In genomic region chr19:31149306-31149975, GRCh38 we compare ENCODE assay signal across 28 cellular contexts.
DNase-seq lines count a peak whose midpoint lies in the region; FAIRE-seq and TF ChIP-seq lines count a peak whose summit lies in the region.
"Had no signal": no experiment of that assay in that cellular context is flagged by ENCODE, and none has a peak within 500 bp of the region (broad histone marks: within the 10 kb centered on the region; RNA-seq: fewer than 3 reads in every experiment).

No MANE protein-coding gene starts in this region.

- H3K9ac ChIP-seq in keratinocyte (ENCODE audit: control insufficient read depth, extremely low read depth, insufficient read depth, low read length), result no peak overlapping the region

- no peaks in the 10 kb centered on the region for H3K79me2 ChIP-seq in keratinocyte (ENCODE audit: control insufficient read depth, insufficient read depth, low read length)

- no peaks in the 10 kb centered on the region for H3K4me1 Mint-ChIP-seq in activated naive CD8-positive, alpha-beta T cell treated with anti-CD3 and anti-CD28 coated beads for 36 hours
- H3K4me1 Mint-ChIP-seq: activated T-helper 17 cell treated with anti-CD3 and anti-CD28 coated beads, Interleukin-2, amount 50 U/mL, for 72 hours; memory B cell had no signal

- no peak overlapping the region for H3K4me3 Mint-ChIP-seq in activated naive CD8-positive, alpha-beta T cell treated with anti-CD3 and anti-CD28 coated beads for 36 hours
- H3K4me3 Mint-ChIP-seq: activated T-helper 17 cell treated with anti-CD3 and anti-CD28 coated beads, Interleukin-2, amount 50 U/mL, for 72 hours; memory B cell had no signal

- peak overlapping the region; percentile 55 for H3K4me2 ChIP-seq in keratinocyte (ENCODE audit: control insufficient read depth, extremely low read depth, insufficient read depth, low read depth, low read length)

- H3K27ac ChIP-seq in WERI-Rb-1, result peak overlapping the region; percentile 45
- no peak overlapping the region for H3K27ac ChIP-seq in keratinocyte (ENCODE audit: control insufficient read depth, insufficient read depth, low read length)
- H3K27ac ChIP-seq: breast epithelium, left lung, Peyer's patch, sigmoid colon, thyroid gland, VCaP had no signal

- dilution Hi-C loops in keratinocyte (cut with MboI; ENCODE audit: extremely low pct_ligation_motif_present, low sequenced_read_pairs), result no loop called here

- DNase-seq in M059J (ENCODE audit: low read depth), result peak; percentile 16
- peak; percentile 64 for DNase-seq in WERI-Rb-1
- DNase-seq in keratinocyte (ENCODE audit: low read depth, low spot score), result no peak
- DNase-seq in activated naive CD8-positive, alpha-beta T cell treated with anti-CD3 and anti-CD28 coated beads for 36 hours, result no peak
- no peak for DNase-seq in NCI-H187 treated with DMSO at 0.1 percent for 48 hours (lab: John Stamatoyannopoulos, UW)
- DNase-seq in DMS 273 (lab: John Stamatoyannopoulos, UW; ENCODE audit: unreplicated experiment), result no peak
- DNase-seq in islet precursor cell, result no peak
- DNase-seq: activated CD4-positive, alpha-beta T cell treated with anti-CD3 and anti-CD28 coated beads for 48 hours; activated naive CD4-positive, alpha-beta T cell treated with anti-CD3 and anti-CD28 coated beads, Interleukin-2, amount 50 U/mL, for 16 hours; C1 segment of cervical spinal cord; DMS79; Kasumi-1; left lung; NCI-H1694 treated with DMSO at 0.1 percent for 48 hours; NCI-H524 treated with DMSO at 0.1 percent for 48 hours; Peyer's patch; SHP77 treated with DMSO at 0.1 percent for 48 hours; sigmoid colon; stimulated activated CD4-positive, alpha-beta T cell treated with anti-CD3 and anti-CD28 coated beads, Interleukin-4, amount 100 ng/mL, for 24 hours; SW 1271; T-helper 9 cell had no signal

- 0 out of 2 replicates have a peak overlapping the region, but pooled peaks have one; percentile 13 for H3K4me3 ChIP-seq in WERI-Rb-1 (ENCODE audit: low read depth, low read length)
- H3K4me3 ChIP-seq in keratinocyte (ENCODE audit: control insufficient read depth in 2 of 3, extremely low read depth in 1 of 3, insufficient read depth in 2 of 3, low read depth in 1 of 3, low read length in 3 of 3), result no peak overlapping the region
- H3K4me3 ChIP-seq: breast epithelium, HAP-1, left lung, Peyer's patch, sigmoid colon, thyroid gland had no signal

- H3K9me3 ChIP-seq in WERI-Rb-1 (ENCODE audit: severe bottlenecking) (no peaks in the 10 kb centered on the region), keratinocyte (ENCODE audit: control insufficient read depth, low read depth, low read length) (no peaks in the 10 kb centered on the region)
- H3K9me3 ChIP-seq: breast epithelium, HAP-1, left lung, Peyer's patch, sigmoid colon, thyroid gland had no signal

- H3K9me1 ChIP-seq in keratinocyte (ENCODE audit: control insufficient read depth, extremely low read depth, insufficient read depth, low read length), result no peaks in the 10 kb centered on the region

- FAIRE-seq in keratinocyte (lab: Jason Lieb, UNC), result no peak
- FAIRE-seq: G401.6 had no signal

- H4K20me1 ChIP-seq in keratinocyte (ENCODE audit: control insufficient read depth, extremely low read depth, insufficient read depth, low read length), result no peaks in the 10 kb centered on the region

- H3K36me3 ChIP-seq in WERI-Rb-1, result no peaks in the 10 kb centered on the region
- no peaks in the 10 kb centered on the region for H3K36me3 ChIP-seq in keratinocyte (ENCODE audit: control insufficient read depth in 2 of 2, extremely low read depth in 1 of 2, insufficient read depth in 2 of 2, low read length in 2 of 2)
- H3K36me3 ChIP-seq: breast epithelium, HAP-1, left lung, Peyer's patch, sigmoid colon, thyroid gland had no signal

- no peaks in the 10 kb centered on the region for H3K36me3 Mint-ChIP-seq in activated naive CD8-positive, alpha-beta T cell treated with anti-CD3 and anti-CD28 coated beads for 36 hours
- H3K36me3 Mint-ChIP-seq: memory B cell had no signal

- H3K27me3 Mint-ChIP-seq in activated naive CD8-positive, alpha-beta T cell treated with anti-CD3 and anti-CD28 coated beads for 36 hours, result no peaks in the 10 kb centered on the region
- H3K27me3 Mint-ChIP-seq: activated T-helper 17 cell treated with anti-CD3 and anti-CD28 coated beads, Interleukin-2, amount 50 U/mL, for 72 hours; memory B cell had no signal

- TF ChIP-seq CTCF in WERI-Rb-1 (IDR thresholded peaks at IDR 0.05; ENCODE audit: low read depth, low read length) (no peak), keratinocyte (optimal IDR thresholded peaks at IDR 0.05 in 1 of 3, IDR thresholded peaks at IDR 0.05 in 1 of 3, conservative IDR thresholded peaks at IDR 0.05 in 1 of 3; ENCODE audit: extremely low read depth in 1 of 3, insufficient read depth in 2 of 3, low read length in 3 of 3) (no peak)

- no peaks in the 10 kb centered on the region for H3K9me3 Mint-ChIP-seq in activated naive CD8-positive, alpha-beta T cell treated with anti-CD3 and anti-CD28 coated beads for 36 hours
- H3K9me3 Mint-ChIP-seq: activated T-helper 17 cell treated with anti-CD3 and anti-CD28 coated beads, Interleukin-2, amount 50 U/mL, for 72 hours; memory B cell had no signal

- H3K27ac Mint-ChIP-seq in activated naive CD8-positive, alpha-beta T cell treated with anti-CD3 and anti-CD28 coated beads for 36 hours, result no peak overlapping the region
- H3K27ac Mint-ChIP-seq: activated T-helper 17 cell treated with anti-CD3 and anti-CD28 coated beads, Interleukin-2, amount 50 U/mL, for 72 hours; memory B cell had no signal

- H3K27me3 ChIP-seq in WERI-Rb-1 (ENCODE audit: insufficient read depth, low read depth, severe bottlenecking) (no peaks in the 10 kb centered on the region), keratinocyte (ENCODE audit: control insufficient read depth, extremely low read depth, insufficient read depth, low read length) (no peaks in the 10 kb centered on the region)
- H3K27me3 ChIP-seq: breast epithelium, Peyer's patch, sigmoid colon, thyroid gland had no signal

- H3K4me1 ChIP-seq in keratinocyte (ENCODE audit: control insufficient read depth, extremely low read depth, insufficient read depth, low read length), result peaks cover 51% of the 10 kb centered on the region
- H3K4me1 ChIP-seq: breast epithelium, HAP-1, left lung, Peyer's patch had no signal

- H2AFZ ChIP-seq in keratinocyte (ENCODE audit: control insufficient read depth, low read length), result peak overlapping the region; percentile 63

Comparison
In these comparisons a context has a peak if more than half of its experiments do, and no peak if none do; other contexts are left out.
1. DNase-seq: peak in M059J (single experiment) and WERI-Rb-1 (single experiment); none in keratinocyte (single experiment), activated naive CD8-positive, alpha-beta T cell treated with anti-CD3 and anti-CD28 coated beads for 36 hours (single experiment), NCI-H187 treated with DMSO at 0.1 percent for 48 hours (single experiment), DMS 273 (single experiment) and islet precursor cell (single experiment).